1 cellular context compared by ENCODE assay signal in the genomic region with DNA sequence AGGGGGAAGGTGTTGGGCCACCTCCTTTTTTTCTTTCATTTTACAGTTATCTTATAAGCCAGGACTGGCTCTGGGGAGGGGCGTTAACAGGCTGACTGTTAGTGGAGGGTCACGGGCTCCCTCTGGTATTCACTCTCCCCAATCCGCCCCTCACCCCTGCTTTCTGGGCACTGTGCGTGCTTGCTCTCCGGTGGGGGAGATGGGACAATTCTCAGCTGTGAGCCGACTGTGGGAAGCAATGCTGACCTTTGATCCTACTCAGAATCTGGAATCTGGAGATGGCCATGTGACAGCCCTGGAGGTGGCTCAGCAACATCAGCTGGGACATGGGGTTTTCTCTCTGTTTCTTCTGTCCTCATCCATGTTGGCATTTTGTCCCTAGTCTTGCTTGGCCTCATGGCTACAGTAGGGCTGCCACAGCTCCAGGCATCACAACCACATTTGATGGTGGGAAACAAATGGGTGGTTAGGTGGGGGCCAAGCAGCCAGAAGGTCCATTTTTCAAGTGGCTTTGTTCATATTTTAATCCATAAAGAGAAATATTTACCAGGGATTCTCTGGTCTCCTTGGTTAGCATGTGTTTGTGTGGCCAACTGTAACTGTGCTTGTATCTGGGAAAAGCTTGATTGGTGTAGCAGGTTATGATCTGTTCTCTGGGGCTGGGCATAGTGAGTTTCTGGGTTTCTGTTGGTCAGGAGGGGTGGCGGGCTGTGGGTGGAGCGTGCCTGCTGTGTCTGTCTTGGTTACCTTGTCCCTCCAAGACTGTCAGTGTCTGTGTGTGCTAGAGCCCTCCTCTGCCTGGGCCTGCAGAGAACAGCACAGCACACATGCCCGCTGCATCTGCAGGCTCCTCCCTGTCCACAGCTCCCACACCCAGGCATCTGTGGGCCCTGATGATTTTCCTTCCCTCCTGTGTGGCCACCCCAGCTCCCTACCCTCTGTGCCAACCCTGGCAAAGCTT.
TF ChIP-seq lines count a peak whose summit lies in the region.

No MANE protein-coding gene starts in this region.

TF ChIP-seq in H1, 55 proteins besides CTCF, POLR2A, EP300 and RAD21:
- TF ChIP-seq KDM1A (IDR thresholded peaks at IDR 0.05; ENCODE audit: borderline replicate concordance, low read length), result peak; percentile 89; the same call in 1 of the 2 replicates
- no peak for TF ChIP-seq ATF2 (IDR thresholded peaks at IDR 0.05; ENCODE audit: low read length)
- peak in 1 of 2 experiments; percentile 83; a peak in 1 of 4 replicates for TF ChIP-seq HDAC2 (IDR thresholded peaks at IDR 0.05; ENCODE audit: borderline replicate concordance in 1 of 2, low read depth in 2 of 2, low read length in 2 of 2)
